11 cellular contexts compared by ENCODE assay signal in the genomic region with DNA sequence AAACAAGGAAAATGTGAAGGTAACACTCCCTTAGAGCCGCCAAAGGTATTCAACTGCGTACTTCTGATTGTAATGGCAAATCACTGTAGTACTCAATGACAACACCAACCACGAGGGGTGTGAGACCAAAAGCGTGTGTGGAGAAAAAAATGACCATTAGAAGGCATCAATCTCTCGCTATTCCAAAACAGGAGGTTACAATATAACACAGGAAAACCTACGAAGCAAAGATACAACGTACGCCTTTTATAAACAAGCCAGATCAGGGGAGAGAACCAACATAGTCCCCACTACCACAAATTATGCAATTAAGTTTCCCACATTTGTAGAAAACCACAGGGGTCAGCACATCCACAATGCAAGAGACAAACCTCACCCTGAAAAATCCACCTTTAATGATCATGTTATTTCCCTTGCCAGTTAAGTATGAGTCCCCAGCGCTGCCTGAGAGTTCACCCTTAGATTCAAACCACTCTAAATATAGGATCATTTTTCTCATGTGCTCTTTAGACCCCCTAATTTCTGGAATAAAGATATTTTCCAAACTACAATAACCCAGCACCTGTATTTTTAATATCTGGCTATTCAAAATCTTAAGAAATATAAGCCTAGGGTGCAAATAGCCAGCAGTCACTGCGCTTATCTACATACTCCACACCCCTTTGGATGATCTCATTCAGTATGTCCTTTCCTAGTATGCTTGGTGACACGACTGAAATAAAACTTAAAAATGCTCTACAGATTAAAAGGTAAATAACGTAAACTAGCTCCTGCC. TPM values are rescaled to one million over a fixed set of nuclear protein-coding genes. Genes with fewer than 3 reads are reported as not detected.
DNase-seq lines count a peak whose midpoint lies in the region; FAIRE-seq and TF ChIP-seq lines count a peak whose summit lies in the region.
"Had no signal": no experiment of that assay in that cellular context is flagged by ENCODE, and none has a peak within 500 bp of the region (broad histone marks: within the 10 kb centered on the region; RNA-seq: fewer than 3 reads in every experiment).

No MANE protein-coding gene starts in this region.

- H3K36me3 Mint-ChIP-seq in astrocyte (ENCODE audit: low read depth, unreplicated experiment), result no peaks in the 10 kb centered on the region

- 48 to 57% (median 48%) methylated on average over 12 of the region's 12 CpGs for WGBS in ovary, 3 donors

- H3K4me2 ChIP-seq in astrocyte (ENCODE audit: low read length), result peak overlapping the region; percentile 35

- H3K27me3 Mint-ChIP-seq in astrocyte (ENCODE audit: low read depth, unreplicated experiment), result peaks cover 5% of the 10 kb centered on the region

- no peaks in the 10 kb centered on the region for H3K79me2 ChIP-seq in astrocyte (ENCODE audit: insufficient read depth, low read length)

- H3K27ac Mint-ChIP-seq in astrocyte (ENCODE audit: unreplicated experiment), result no peak overlapping the region
- H3K27ac Mint-ChIP-seq: activated CD4-positive, alpha-beta memory T cell treated with anti-CD3 and anti-CD28 coated beads, Interleukin-2, amount 10 ng/mL, durations not matched to agents 7 days and 5 days had no signal

- FAIRE-seq in astrocyte (lab: Jason Lieb, UNC), result no peak
- FAIRE-seq: endometrium, urothelium cell line had no signal

- intact Hi-C loops in ovary (cut with DNase I), result no loop called here

- TF ChIP-seq POLR2A in GM18526 (IDR thresholded peaks at IDR 0.05; ENCODE audit: extremely low read depth, insufficient read length) (peak; percentile 92), NB4 (IDR thresholded peaks at IDR 0.05; ENCODE audit: extremely low read depth, insufficient read length) (peak; percentile 97), ovary (IDR thresholded peaks at IDR 0.05) (no peak)

- H3K4me1 Mint-ChIP-seq in astrocyte (ENCODE audit: low read depth, unreplicated experiment), result peaks cover 3% of the 10 kb centered on the region
- H3K4me1 Mint-ChIP-seq: activated CD4-positive, alpha-beta memory T cell treated with anti-CD3 and anti-CD28 coated beads, Interleukin-2, amount 10 ng/mL, durations not matched to agents 7 days and 5 days had no signal

- no peaks in the 10 kb centered on the region for H3K36me3 ChIP-seq in astrocyte (ENCODE audit: insufficient read depth, low read length)
- H3K36me3 ChIP-seq in ovary, result no peaks in the 10 kb centered on the region

- H3K27me3 ChIP-seq in astrocyte (ENCODE audit: insufficient read depth, low read length) (no peaks in the 10 kb centered on the region), ovary (no peaks in the 10 kb centered on the region)

- no peak overlapping the region for H3K4me3 Mint-ChIP-seq in astrocyte (ENCODE audit: unreplicated experiment)
- H3K4me3 Mint-ChIP-seq: activated CD4-positive, alpha-beta memory T cell treated with anti-CD3 and anti-CD28 coated beads, Interleukin-2, amount 10 ng/mL, durations not matched to agents 7 days and 5 days had no signal

- DNase-seq in NB4 (ENCODE audit: low read depth), result peak; percentile 91
- DNase-seq in astrocyte (ENCODE audit: low read depth), result peak; percentile 51
- DNase-seq in myocyte (ENCODE audit: low read depth), result peak; percentile 35
- DNase-seq in effector CD8-positive, alpha-beta T cell (lab: John Stamatoyannopoulos, UW), result no peak
- DNase-seq in GM10266 (ENCODE audit: extremely low spot score), result no peak
- no peak for DNase-seq in ovary
- DNase-seq in activated CD4-positive, alpha-beta T cell treated with anti-CD3 and anti-CD28 coated beads for 4 hours, result no peak
- DNase-seq: activated CD4-positive, alpha-beta memory T cell treated with anti-CD3 and anti-CD28 coated beads, Interleukin-2, amount 10 ng/mL, durations not matched to agents 7 days and 5 days had no signal

- H3K4me3 ChIP-seq in NB4 (ENCODE audit: low read depth, low read length) (no peak overlapping the region), astrocyte (ENCODE audit: insufficient read depth, low read depth, low read length) (no peak overlapping the region), ovary (no peak overlapping the region)

- TF ChIP-seq EP300 in ovary (IDR thresholded peaks at IDR 0.05), result no peak

- TF ChIP-seq CTCF in NB4 (IDR thresholded peaks at IDR 0.05; ENCODE audit: low read depth, low read length), result no peak
- no peak for TF ChIP-seq CTCF in astrocyte (IDR thresholded peaks at IDR 0.05; ENCODE audit: insufficient read depth, low read depth, low read length)
- no peak for TF ChIP-seq CTCF in GM10266 (IDR thresholded peaks at IDR 0.05; ENCODE audit: control insufficient read depth, insufficient read depth, low read depth, missing control alignments)
- no peak for TF ChIP-seq CTCF in ovary (IDR thresholded peaks at IDR 0.05)

- peak overlapping the region; percentile 71 for H3K9ac ChIP-seq in astrocyte (ENCODE audit: low read length)

- no peak overlapping the region for H2AFZ ChIP-seq in astrocyte (ENCODE audit: low read depth, low read length)

- no peaks in the 10 kb centered on the region for H3K9me3 ChIP-seq in astrocyte (ENCODE audit: insufficient read depth, low read depth, low read length)
- H3K9me3 ChIP-seq in ovary, result no peaks in the 10 kb centered on the region

- H3K27ac ChIP-seq in astrocyte (ENCODE audit: low read depth, low read length) (peak overlapping the region; percentile 54), ovary (no peak overlapping the region)

- H3K4me1 ChIP-seq in astrocyte (ENCODE audit: insufficient read depth, low read length), result peaks cover 7% of the 10 kb centered on the region
- no peaks in the 10 kb centered on the region for H3K4me1 ChIP-seq in ovary (ENCODE audit: insufficient read depth)

- no peaks in the 10 kb centered on the region for H4K20me1 ChIP-seq in astrocyte (ENCODE audit: insufficient read depth, low read length)

- H3K9me3 Mint-ChIP-seq in astrocyte (ENCODE audit: unreplicated experiment), result no peaks in the 10 kb centered on the region
- H3K9me3 Mint-ChIP-seq: activated CD4-positive, alpha-beta memory T cell treated with anti-CD3 and anti-CD28 coated beads, Interleukin-2, amount 10 ng/mL, durations not matched to agents 7 days and 5 days had no signal

RNA-seq across cellular contexts. Expression of a gene that starts 12.4 kb away (rescaled TPM):
- total RNA-seq in astrocyte, result 0.09 and 0.31 TPM in 2 replicates
- 0.10 and 0.48 TPM in 2 replicates for total RNA-seq in myocyte
- 0.33 TPM for polyA plus RNA-seq in myocyte (2012)
- total RNA-seq in ovary, result 1 to 10 TPM in 1 of 7 donors, under 1 TPM in 6; 0.11 to 1.0 (median 0.24) TPM
- under 1 TPM; 0.34 to 0.48 TPM for polyA plus RNA-seq in ovary

RNA-seq across cellular contexts. Expression of a gene that starts 13.0 kb away (rescaled TPM):
- 9.1 and 9.4 TPM in 2 replicates for total RNA-seq in astrocyte
- 28.0 and 31.7 TPM in 2 replicates for total RNA-seq in myocyte
- 24.0 TPM for polyA plus RNA-seq in myocyte (2012)
- 10 to 100 TPM; 14.2 to 22.2 (median 19.3) TPM for total RNA-seq in ovary
- polyA plus RNA-seq in ovary, result 10 to 100 TPM; 20.1 to 32.1 TPM

Comparison
In these comparisons a context has a peak if more than half of its experiments do, and no peak if none do; other contexts are left out.
1. DNase-seq: peak in NB4 (single experiment), astrocyte (single experiment) and myocyte (single experiment); none in effector CD8-positive, alpha-beta T cell (single experiment), GM10266 (single experiment), ovary (0 of 5) and activated CD4-positive, alpha-beta T cell treated with anti-CD3 and anti-CD28 coated beads for 4 hours (0 of 2).